9 cellular contexts compared by ENCODE assay signal in genomic region chr3:45464336-45464809, GRCh38.
DNase-seq lines count a peak whose midpoint lies in the region; TF ChIP-seq lines count a peak whose summit lies in the region.
"Had no signal": no experiment of that assay in that cellular context is flagged by ENCODE, and none has a peak within 500 bp of the region (broad histone marks: within the 10 kb centered on the region; RNA-seq: fewer than 3 reads in every experiment).

No MANE protein-coding gene starts in this region.

- no peak overlapping the region for H3K4me3 ChIP-seq in CD4-positive, alpha-beta memory T cell (ENCODE audit: low read length in 2 of 2)
- H3K4me3 ChIP-seq in LNCaP clone FGC (ENCODE audit: low read depth, low read length) (no peak overlapping the region), BE2C (ENCODE audit: low read depth, low read length) (no peak overlapping the region)

- H3K9me3 Mint-ChIP-seq in CD4-positive, alpha-beta memory T cell, result peaks cover 0 to 10% (median 3%) of the 10 kb centered on the region in 8 donors
- H3K9me3 Mint-ChIP-seq in activated naive CD8-positive, alpha-beta T cell (ENCODE audit: low read depth), result peaks cover 4% of the 10 kb centered on the region

- peaks cover 16% of the 10 kb centered on the region for H3K36me3 ChIP-seq in CD4-positive, alpha-beta memory T cell (ENCODE audit: insufficient read depth, low read length)
- H3K36me3 ChIP-seq in BE2C, result no peaks in the 10 kb centered on the region

- H3K36me3 Mint-ChIP-seq in CD4-positive, alpha-beta memory T cell, result peaks cover 32 to 47% of the 10 kb centered on the region in 2 donors
- H3K36me3 Mint-ChIP-seq in activated naive CD8-positive, alpha-beta T cell, result peaks cover 21% of the 10 kb centered on the region

- H3K9me3 ChIP-seq in CD4-positive, alpha-beta memory T cell (ENCODE audit: control insufficient read depth in 1 of 2, low read length in 2 of 2), result no peaks in the 10 kb centered on the region
- H3K9me3 ChIP-seq in BE2C, result no peaks in the 10 kb centered on the region

- CTCF ChIA-PET in CD4-positive, alpha-beta memory T cell (lab: Charles Lee; ENCODE audit: partially characterized antibody), result no interaction called here

- POLR2A ChIA-PET in CD4-positive, alpha-beta memory T cell (lab: Charles Lee; ENCODE audit: partially characterized antibody), result interaction anchor here (0.6 kb wide), 1 partner anchor 1609 kb away, joined by 3 read pairs; no protein-coding TSS in a partner anchor

- H3K27ac ChIP-seq in CD4-positive, alpha-beta memory T cell (ENCODE audit: low read depth, low read length), result no peak overlapping the region

- no peaks in the 10 kb centered on the region for H3K27me3 Mint-ChIP-seq in CD4-positive, alpha-beta memory T cell
- no peaks in the 10 kb centered on the region for H3K27me3 Mint-ChIP-seq in activated naive CD8-positive, alpha-beta T cell

- no peak overlapping the region for H3K4me3 Mint-ChIP-seq in CD4-positive, alpha-beta memory T cell
- H3K4me3 Mint-ChIP-seq in activated naive CD8-positive, alpha-beta T cell, result no peak overlapping the region

- no peaks in the 10 kb centered on the region for H3K4me1 ChIP-seq in CD4-positive, alpha-beta memory T cell (ENCODE audit: insufficient read depth, low read length)
- no peaks in the 10 kb centered on the region for H3K4me1 ChIP-seq in BE2C

- intact Hi-C loops in CD4-positive, alpha-beta memory T cell (cut with micrococcal nuclease), result no loop called here

- TF ChIP-seq CTCF in LNCaP clone FGC (IDR thresholded peaks at IDR 0.05; ENCODE audit: control insufficient read depth, extremely low read depth, insufficient read depth) (no peak), BE2C (IDR thresholded peaks at IDR 0.05; ENCODE audit: low read depth, low read length) (no peak)

- peak in 4 of 5 donors; percentile 9 to 38 (median 14) for DNase-seq in CD4-positive, alpha-beta memory T cell
- DNase-seq in LNCaP clone FGC (ENCODE audit: low read depth), result peak; percentile 40
- DNase-seq in left kidney (ENCODE audit: low read depth, low spot score), result peak; percentile 89
- no peak for DNase-seq in BE2C
- no peak for DNase-seq in HUDEP-2 (lab: John Stamatoyannopoulos, UW; ENCODE audit: unreplicated experiment in 76 of 76)
- no peak for DNase-seq in OCI-M2 (lab: John Stamatoyannopoulos, UW; ENCODE audit: unreplicated experiment)
- no peak for DNase-seq in activated T-cell treated with anti-CD3 and anti-CD28 coated beads for 4 hours
- DNase-seq: EL had no signal

- H3K27ac Mint-ChIP-seq in CD4-positive, alpha-beta memory T cell, result no peak overlapping the region
- peak overlapping the region; percentile 58 for H3K27ac Mint-ChIP-seq in activated naive CD8-positive, alpha-beta T cell

- H3K27me3 ChIP-seq in CD4-positive, alpha-beta memory T cell (ENCODE audit: insufficient read depth, low read length), result no peaks in the 10 kb centered on the region
- H3K27me3 ChIP-seq in BE2C, result no peaks in the 10 kb centered on the region

- H3K4me1 Mint-ChIP-seq in CD4-positive, alpha-beta memory T cell, result peaks cover 5 to 25% (median 15%) of the 10 kb centered on the region in 4 donors
- H3K4me1 Mint-ChIP-seq in activated naive CD8-positive, alpha-beta T cell (ENCODE audit: low read depth), result peaks cover 39% of the 10 kb centered on the region

Comparison
In these comparisons a context has a peak if more than half of its experiments do, and no peak if none do; other contexts are left out.
1. DNase-seq: peak in CD4-positive, alpha-beta memory T cell (4 of 5), LNCaP clone FGC (single experiment) and left kidney (single experiment); none in BE2C (single experiment), HUDEP-2 (0 of 76), OCI-M2 (single experiment) and activated T-cell treated with anti-CD3 and anti-CD28 coated beads for 4 hours (single experiment).